8 cellular contexts compared by ENCODE assay signal in genomic region chr6:42727084-42727601, GRCh38. TPM values are rescaled to one million over a fixed set of nuclear protein-coding genes. Genes with fewer than 3 reads are reported as not detected.
DNase-seq lines count a peak whose midpoint lies in the region; ATAC-seq and TF ChIP-seq lines count a peak whose summit lies in the region.

No MANE protein-coding gene starts in this region.

- H3K27ac Mint-ChIP-seq in effector memory CD8-positive, alpha-beta T cell = peak overlapping the region; percentile 82 to 89
- peak overlapping the region; percentile 90 for H3K27ac Mint-ChIP-seq in natural killer cell

- CTCF ChIA-PET in RWPE1 (lab: Yijun Ruan, JAX) = interaction anchor here (0.6 to 2.4 kb wide), 4 partner anchors 17 to 65 kb away, joined by 3 to 15 read pairs (median 4); no protein-coding TSS in a partner anchor

- TF ChIP-seq CTCF in GM06990 (IDR thresholded peaks at IDR 0.05; ENCODE audit: insufficient read depth, low read length, poor library complexity, severe bottlenecking) (no peak), RWPE1 (conservative IDR thresholded peaks at IDR 0.05; ENCODE audit: low read depth) (no peak), natural killer cell (IDR thresholded peaks at IDR 0.05) (no peak)

- H3K27me3 Mint-ChIP-seq in effector memory CD8-positive, alpha-beta T cell = no peaks in the 10 kb centered on the region
- H3K27me3 Mint-ChIP-seq in natural killer cell (ENCODE audit: low read depth in 2 of 2) = no peaks in the 10 kb centered on the region

- no peak for ATAC-seq in effector memory CD8-positive, alpha-beta T cell (replicated peaks)
- ATAC-seq in natural killer cell (peak in 1 of 3 donors; percentile 5), HG03039 (IDR thresholded peaks at IDR 0.05; ENCODE audit: unreplicated experiment) (no peak)

- peak overlapping the region; percentile 65 for H3K27ac ChIP-seq in RWPE1

- DNase-seq in GM06990 (ENCODE audit: extremely low read depth, insufficient read length) = peak; percentile 30
- no peak for DNase-seq in RWPE1 (ENCODE audit: low spot score)
- DNase-seq in effector memory CD8-positive, alpha-beta T cell = no peak
- DNase-seq in natural killer cell = peak; percentile 23
- DNase-seq in AG08395 (ENCODE audit: low spot score) = no peak
- DNase-seq in NK-92 (lab: John Stamatoyannopoulos, UW; ENCODE audit: unreplicated experiment) = no peak
- DNase-seq in NCI-H1436 treated with DMSO at 0.1 percent for 48 hours (lab: John Stamatoyannopoulos, UW) = no peak

- peak overlapping the region; percentile 50 for H3K4me3 ChIP-seq in GM06990 (replicated peaks; ENCODE audit: low read depth, low read length)

- intact Hi-C loops in natural killer cell (cut with micrococcal nuclease) = loop anchor here (5.0 kb wide), 1 partner anchor 55 kb away; the partner anchor contains the start of gene BICRAL

- H3K4me1 Mint-ChIP-seq in effector memory CD8-positive, alpha-beta T cell (ENCODE audit: low read depth in 2 of 2) = peaks cover 18 to 19% of the 10 kb centered on the region in 2 donors
- peaks cover 19 to 20% of the 10 kb centered on the region in 2 donors for H3K4me1 Mint-ChIP-seq in natural killer cell

- H3K27me3 ChIP-seq in GM06990 (replicated peaks; ENCODE audit: control insufficient read depth, insufficient read depth, low read length) = no peaks in the 10 kb centered on the region; the same call in 1 of the 2 replicates

- no peaks in the 10 kb centered on the region for H3K36me3 ChIP-seq in GM06990 (ENCODE audit: control insufficient read depth, insufficient read depth, low read length)

- POLR2A ChIA-PET in RWPE1 (lab: Yijun Ruan, JAX; ENCODE audit: low non-redundant PET) = no interaction called here

- peaks cover 6% of the 10 kb centered on the region for H3K36me3 Mint-ChIP-seq in effector memory CD8-positive, alpha-beta T cell (ENCODE audit: insufficient read depth)
- no peaks in the 10 kb centered on the region for H3K36me3 Mint-ChIP-seq in natural killer cell

- H3K9me3 Mint-ChIP-seq in effector memory CD8-positive, alpha-beta T cell = no peaks in the 10 kb centered on the region
- no peaks in the 10 kb centered on the region for H3K9me3 Mint-ChIP-seq in natural killer cell

- H3K4me3 Mint-ChIP-seq in effector memory CD8-positive, alpha-beta T cell = peak overlapping the region; percentile 78 to 79
- H3K4me3 Mint-ChIP-seq in natural killer cell = peak overlapping the region; percentile 93

RNA-seq across cellular contexts. Expression of gene PRPH2, which starts 4.7 kb away (rescaled TPM):
- under 1 TPM; 0.12 to 0.16 (median 0.13) TPM for total RNA-seq in natural killer cell

RNA-seq across cellular contexts. Expression of gene TBCC, which starts 18.8 kb away (rescaled TPM):
- 10 to 100 TPM; 64.1 to 77.6 (median 65.6) TPM for total RNA-seq in natural killer cell

RNA-seq across cellular contexts. Expression of gene BICRAL, which starts 54.7 kb away (rescaled TPM):
- 10 to 100 TPM; 31.1 to 43.4 (median 37.1) TPM for total RNA-seq in natural killer cell

Comparison
In these comparisons a context has a peak if more than half of its experiments do, and no peak if none do; other contexts are left out.
1. DNase-seq: peak in GM06990 (single experiment) and natural killer cell (single experiment); none in RWPE1 (single experiment), effector memory CD8-positive, alpha-beta T cell (0 of 3), AG08395 (single experiment), NK-92 (single experiment) and NCI-H1436 treated with DMSO at 0.1 percent for 48 hours (single experiment).